In the genomic region with DNA sequence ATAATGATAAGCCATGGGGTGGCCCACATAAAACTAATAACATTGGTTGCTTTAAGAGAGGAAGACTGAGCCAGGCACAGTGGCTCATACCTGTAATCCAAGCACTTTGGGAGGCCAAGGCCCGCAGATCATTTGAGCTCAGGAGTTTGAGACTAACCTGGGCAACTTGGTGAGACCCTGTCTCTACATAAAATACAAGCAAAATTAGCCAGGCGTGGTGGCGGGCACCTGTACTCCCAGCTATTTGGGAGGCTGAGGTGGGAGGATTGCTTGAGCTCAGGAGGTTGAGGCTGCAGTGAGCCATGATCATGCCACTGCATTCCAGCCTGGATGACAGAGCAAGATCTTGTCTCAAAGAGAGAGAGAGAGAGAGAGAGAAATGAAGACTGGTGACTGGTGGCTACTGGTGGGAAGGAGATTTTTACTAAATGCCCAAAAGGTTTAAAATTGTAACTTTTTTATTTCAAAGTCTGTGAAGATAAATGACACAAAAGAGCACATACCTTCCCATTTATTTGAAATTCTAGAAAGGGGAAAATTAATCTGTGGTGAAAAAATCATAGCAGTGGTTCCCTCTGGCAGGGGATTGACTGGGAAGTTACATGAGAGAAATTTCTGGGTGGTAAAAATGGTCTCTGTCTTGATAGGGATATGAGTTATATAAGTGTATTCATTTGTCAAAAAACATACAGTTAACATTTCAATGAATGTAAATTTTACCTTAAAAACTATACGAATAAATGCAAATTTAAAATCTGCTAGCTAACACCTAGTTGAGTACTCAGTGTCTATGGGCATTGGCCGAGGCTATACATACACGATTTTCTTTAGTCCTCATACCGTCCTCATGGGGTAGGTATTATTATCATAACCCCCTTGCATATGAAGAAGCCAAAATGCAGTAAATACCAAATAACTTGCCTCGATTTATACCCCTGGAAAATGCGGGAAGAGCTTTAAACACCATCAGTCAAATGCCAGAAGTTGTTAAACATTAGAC, we compare ENCODE assay signal across 1 cellular context.
TF ChIP-seq lines count a peak whose summit lies in the region.

No MANE protein-coding gene starts in this region.

TF ChIP-seq in K562, 482 proteins besides CTCF, POLR2A, EP300 and RAD21 (continued from another document and continues in another):
- TF ChIP-seq ERF (CRISPR knock-in tag; IDR thresholded peaks at IDR 0.05) (peak; percentile 93; the same call in 1 of the 2 replicates), TEAD4 (IDR thresholded peaks at IDR 0.05; ENCODE audit: low read length) (no peak), TEAD4 (CRISPR knock-in tag; IDR thresholded peaks at IDR 0.05; ENCODE audit: borderline replicate concordance) (no peak), CREM (IDR thresholded peaks at IDR 0.05; ENCODE audit: low read depth) (no peak), MCM5 (IDR thresholded peaks at IDR 0.05; ENCODE audit: low read depth) (no peak), NFATC3 (IDR thresholded peaks at IDR 0.05) (no peak), KLF10 (CRISPR knock-in tag; IDR thresholded peaks at IDR 0.05) (no peak), NR3C1 (CRISPR knock-in tag; IDR thresholded peaks at IDR 0.05) (no peak), NFE2L1 (tag; IDR thresholded peaks at IDR 0.05; ENCODE audit: borderline replicate concordance, low read depth) (no peak; the same call in 1 of the 2 replicates), CC2D1A (IDR thresholded peaks at IDR 0.05) (no peak), ZNF766 (CRISPR knock-in tag; conservative IDR thresholded peaks at IDR 0.05) (no peak), TCF7 (IDR thresholded peaks at IDR 0.05; ENCODE audit: borderline replicate concordance) (no peak), KAT7 (CRISPR knock-in tag; IDR thresholded peaks at IDR 0.05; ENCODE audit: borderline replicate concordance) (no peak), ZNF316 (IDR thresholded peaks at IDR 0.05) (no peak), POLR2H (tag; IDR thresholded peaks at IDR 0.05; ENCODE audit: low read depth) (no peak), ZSCAN29 (IDR thresholded peaks at IDR 0.05) (no peak), BCOR (IDR thresholded peaks at IDR 0.05) (no peak), SMARCB1 (IDR thresholded peaks at IDR 0.05; ENCODE audit: insufficient read length, low read depth) (no peak), ZFPM2 (CRISPR knock-in tag; IDR thresholded peaks at IDR 0.05) (no peak), MCM7 (IDR thresholded peaks at IDR 0.05) (no peak), ZKSCAN8 (CRISPR knock-in tag; IDR thresholded peaks at IDR 0.05) (no peak), SREBF1 (IDR thresholded peaks at IDR 0.05; ENCODE audit: borderline replicate concordance, low read depth, low read length) (no peak), NELFE (IDR thresholded peaks at IDR 0.05; ENCODE audit: insufficient read depth, insufficient read length) (no peak), ZNF347 (CRISPR knock-in tag; IDR thresholded peaks at IDR 0.05; ENCODE audit: low read depth) (no peak), PCBP2 (IDR thresholded peaks at IDR 0.05; ENCODE audit: low read depth, low read length, poor library complexity, severe bottlenecking) (no peak), SMAD3 (CRISPR knock-in tag; conservative IDR thresholded peaks at IDR 0.05) (peak; percentile 87), TAF1 (IDR thresholded peaks at IDR 0.05; ENCODE audit: control insufficient read depth, extremely low read depth, insufficient read depth, low read length, severe bottlenecking) (no peak), ZNF217 (CRISPR knock-in tag; IDR thresholded peaks at IDR 0.05) (no peak), POLR2B (IDR thresholded peaks at IDR 0.05; ENCODE audit: low read depth, partially characterized antibody) (no peak), CHCHD3 (CRISPR knock-in tag; IDR thresholded peaks at IDR 0.05) (peak; percentile 9; the same call in 1 of the 2 replicates), NFXL1 (CRISPR knock-in tag; IDR thresholded peaks at IDR 0.05) (0 out of 2 replicates have a peak, but pooled peaks have one; percentile 40), ATF7 (IDR thresholded peaks at IDR 0.05) (no peak), KDM5B (IDR thresholded peaks at IDR 0.05; ENCODE audit: insufficient replicate concordance, low read depth, low read length) (no peak), SMAD4 (CRISPR knock-in tag; conservative IDR thresholded peaks at IDR 0.05) (peak; percentile 93), NCOA2 (IDR thresholded peaks at IDR 0.05; ENCODE audit: partially characterized antibody in 2 of 2) (no peak), MAFK (IDR thresholded peaks at IDR 0.05; ENCODE audit: low read length) (peak; percentile 79), POLR3G (IDR thresholded peaks at IDR 0.05; ENCODE audit: extremely low read depth, insufficient read length, insufficient replicate concordance) (no peak)
- TF ChIP-seq, protein P1, sequence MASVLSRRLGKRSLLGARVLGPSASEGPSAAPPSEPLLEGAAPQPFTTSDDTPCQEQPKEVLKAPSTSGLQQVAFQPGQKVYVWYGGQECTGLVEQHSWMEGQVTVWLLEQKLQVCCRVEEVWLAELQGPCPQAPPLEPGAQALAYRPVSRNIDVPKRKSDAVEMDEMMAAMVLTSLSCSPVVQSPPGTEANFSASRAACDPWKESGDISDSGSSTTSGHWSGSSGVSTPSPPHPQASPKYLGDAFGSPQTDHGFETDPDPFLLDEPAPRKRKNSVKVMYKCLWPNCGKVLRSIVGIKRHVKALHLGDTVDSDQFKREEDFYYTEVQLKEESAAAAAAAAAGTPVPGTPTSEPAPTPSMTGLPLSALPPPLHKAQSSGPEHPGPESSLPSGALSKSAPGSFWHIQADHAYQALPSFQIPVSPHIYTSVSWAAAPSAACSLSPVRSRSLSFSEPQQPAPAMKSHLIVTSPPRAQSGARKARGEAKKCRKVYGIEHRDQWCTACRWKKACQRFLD (CRISPR knock-in tag; IDR thresholded peaks at IDR 0.05), result no peak
- TF ChIP-seq, protein P2, sequence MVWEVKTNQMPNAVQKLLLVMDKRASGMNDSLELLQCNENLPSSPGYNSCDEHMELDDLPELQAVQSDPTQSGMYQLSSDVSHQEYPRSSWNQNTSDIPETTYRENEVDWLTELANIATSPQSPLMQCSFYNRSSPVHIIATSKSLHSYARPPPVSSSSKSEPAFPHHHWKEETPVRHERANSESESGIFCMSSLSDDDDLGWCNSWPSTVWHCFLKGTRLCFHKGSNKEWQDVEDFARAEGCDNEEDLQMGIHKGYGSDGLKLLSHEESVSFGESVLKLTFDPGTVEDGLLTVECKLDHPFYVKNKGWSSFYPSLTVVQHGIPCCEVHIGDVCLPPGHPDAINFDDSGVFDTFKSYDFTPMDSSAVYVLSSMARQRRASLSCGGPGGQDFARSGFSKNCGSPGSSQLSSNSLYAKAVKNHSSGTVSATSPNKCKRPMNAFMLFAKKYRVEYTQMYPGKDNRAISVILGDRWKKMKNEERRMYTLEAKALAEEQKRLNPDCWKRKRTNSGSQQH (CRISPR knock-in tag; IDR thresholded peaks at IDR 0.05), result peak; percentile 97
- TF ChIP-seq, protein P3, sequence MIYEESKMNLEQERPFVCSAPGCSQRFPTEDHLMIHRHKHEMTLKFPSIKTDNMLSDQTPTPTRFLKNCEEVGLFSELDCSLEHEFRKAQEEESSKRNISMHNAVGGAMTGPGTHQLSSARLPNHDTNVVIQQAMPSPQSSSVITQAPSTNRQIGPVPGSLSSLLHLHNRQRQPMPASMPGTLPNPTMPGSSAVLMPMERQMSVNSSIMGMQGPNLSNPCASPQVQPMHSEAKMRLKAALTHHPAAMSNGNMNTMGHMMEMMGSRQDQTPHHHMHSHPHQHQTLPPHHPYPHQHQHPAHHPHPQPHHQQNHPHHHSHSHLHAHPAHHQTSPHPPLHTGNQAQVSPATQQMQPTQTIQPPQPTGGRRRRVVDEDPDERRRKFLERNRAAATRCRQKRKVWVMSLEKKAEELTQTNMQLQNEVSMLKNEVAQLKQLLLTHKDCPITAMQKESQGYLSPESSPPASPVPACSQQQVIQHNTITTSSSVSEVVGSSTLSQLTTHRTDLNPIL (CRISPR knock-in tag; IDR thresholded peaks at IDR 0.05), result no peak
- TF ChIP-seq, protein P4, sequence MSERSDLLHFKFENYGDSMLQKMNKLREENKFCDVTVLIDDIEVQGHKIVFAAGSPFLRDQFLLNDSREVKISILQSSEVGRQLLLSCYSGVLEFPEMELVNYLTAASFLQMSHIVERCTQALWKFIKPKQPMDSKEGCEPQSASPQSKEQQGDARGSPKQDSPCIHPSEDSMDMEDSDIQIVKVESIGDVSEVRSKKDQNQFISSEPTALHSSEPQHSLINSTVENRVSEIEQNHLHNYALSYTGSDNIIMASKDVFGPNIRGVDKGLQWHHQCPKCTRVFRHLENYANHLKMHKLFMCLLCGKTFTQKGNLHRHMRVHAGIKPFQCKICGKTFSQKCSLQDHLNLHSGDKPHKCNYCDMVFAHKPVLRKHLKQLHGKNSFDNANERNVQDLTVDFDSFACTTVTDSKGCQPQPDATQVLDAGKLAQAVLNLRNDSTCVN (CRISPR knock-in tag; IDR thresholded peaks at IDR 0.05), result peak; percentile 97
- TF ChIP-seq, protein P5, sequence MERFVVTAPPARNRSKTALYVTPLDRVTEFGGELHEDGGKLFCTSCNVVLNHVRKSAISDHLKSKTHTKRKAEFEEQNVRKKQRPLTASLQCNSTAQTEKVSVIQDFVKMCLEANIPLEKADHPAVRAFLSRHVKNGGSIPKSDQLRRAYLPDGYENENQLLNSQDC (CRISPR knock-in tag; IDR thresholded peaks at IDR 0.05), result no peak
- TF ChIP-seq, protein P6, sequence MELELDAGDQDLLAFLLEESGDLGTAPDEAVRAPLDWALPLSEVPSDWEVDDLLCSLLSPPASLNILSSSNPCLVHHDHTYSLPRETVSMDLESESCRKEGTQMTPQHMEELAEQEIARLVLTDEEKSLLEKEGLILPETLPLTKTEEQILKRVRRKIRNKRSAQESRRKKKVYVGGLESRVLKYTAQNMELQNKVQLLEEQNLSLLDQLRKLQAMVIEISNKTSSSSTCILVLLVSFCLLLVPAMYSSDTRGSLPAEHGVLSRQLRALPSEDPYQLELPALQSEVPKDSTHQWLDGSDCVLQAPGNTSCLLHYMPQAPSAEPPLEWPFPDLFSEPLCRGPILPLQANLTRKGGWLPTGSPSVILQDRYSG (tag; conservative IDR thresholded peaks at IDR 0.05; ENCODE audit: low read depth), result no peak
- TF ChIP-seq, protein P7, sequence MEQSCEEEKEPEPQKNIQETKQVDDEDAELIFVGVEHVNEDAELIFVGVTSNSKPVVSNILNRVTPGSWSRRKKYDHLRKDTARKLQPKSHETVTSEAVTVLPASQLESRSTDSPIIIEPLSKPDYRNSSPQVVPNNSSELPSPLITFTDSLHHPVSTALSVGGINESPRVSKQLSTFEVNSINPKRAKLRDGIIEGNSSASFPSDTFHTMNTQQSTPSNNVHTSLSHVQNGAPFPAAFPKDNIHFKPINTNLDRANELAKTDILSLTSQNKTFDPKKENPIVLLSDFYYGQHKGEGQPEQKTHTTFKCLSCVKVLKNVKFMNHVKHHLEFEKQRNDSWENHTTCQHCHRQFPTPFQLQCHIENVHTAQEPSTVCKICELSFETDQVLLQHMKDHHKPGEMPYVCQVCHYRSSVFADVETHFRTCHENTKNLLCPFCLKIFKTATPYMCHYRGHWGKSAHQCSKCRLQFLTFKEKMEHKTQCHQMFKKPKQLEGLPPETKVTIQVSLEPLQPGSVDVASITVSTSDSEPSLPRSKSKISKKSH (CRISPR knock-in tag; IDR thresholded peaks at IDR 0.05), result no peak
- TF ChIP-seq, protein P8, sequence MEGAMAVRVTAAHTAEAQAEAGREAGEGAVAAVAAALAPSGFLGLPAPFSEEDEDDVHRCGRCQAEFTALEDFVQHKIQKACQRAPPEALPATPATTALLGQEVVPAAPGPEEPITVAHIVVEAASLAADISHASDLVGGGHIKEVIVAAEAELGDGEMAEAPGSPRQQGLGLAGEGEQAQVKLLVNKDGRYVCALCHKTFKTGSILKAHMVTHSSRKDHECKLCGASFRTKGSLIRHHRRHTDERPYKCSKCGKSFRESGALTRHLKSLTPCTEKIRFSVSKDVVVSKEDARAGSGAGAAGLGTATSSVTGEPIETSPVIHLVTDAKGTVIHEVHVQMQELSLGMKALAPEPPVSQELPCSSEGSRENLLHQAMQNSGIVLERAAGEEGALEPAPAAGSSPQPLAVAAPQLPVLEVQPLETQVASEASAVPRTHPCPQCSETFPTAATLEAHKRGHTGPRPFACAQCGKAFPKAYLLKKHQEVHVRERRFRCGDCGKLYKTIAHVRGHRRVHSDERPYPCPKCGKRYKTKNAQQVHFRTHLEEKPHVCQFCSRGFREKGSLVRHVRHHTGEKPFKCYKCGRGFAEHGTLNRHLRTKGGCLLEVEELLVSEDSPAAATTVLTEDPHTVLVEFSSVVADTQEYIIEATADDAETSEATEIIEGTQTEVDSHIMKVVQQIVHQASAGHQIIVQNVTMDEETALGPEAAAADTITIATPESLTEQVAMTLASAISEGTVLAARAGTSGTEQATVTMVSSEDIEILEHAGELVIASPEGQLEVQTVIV (CRISPR knock-in tag; IDR thresholded peaks at IDR 0.05; ENCODE audit: borderline replicate concordance), result no peak
- TF ChIP-seq, protein P9, sequence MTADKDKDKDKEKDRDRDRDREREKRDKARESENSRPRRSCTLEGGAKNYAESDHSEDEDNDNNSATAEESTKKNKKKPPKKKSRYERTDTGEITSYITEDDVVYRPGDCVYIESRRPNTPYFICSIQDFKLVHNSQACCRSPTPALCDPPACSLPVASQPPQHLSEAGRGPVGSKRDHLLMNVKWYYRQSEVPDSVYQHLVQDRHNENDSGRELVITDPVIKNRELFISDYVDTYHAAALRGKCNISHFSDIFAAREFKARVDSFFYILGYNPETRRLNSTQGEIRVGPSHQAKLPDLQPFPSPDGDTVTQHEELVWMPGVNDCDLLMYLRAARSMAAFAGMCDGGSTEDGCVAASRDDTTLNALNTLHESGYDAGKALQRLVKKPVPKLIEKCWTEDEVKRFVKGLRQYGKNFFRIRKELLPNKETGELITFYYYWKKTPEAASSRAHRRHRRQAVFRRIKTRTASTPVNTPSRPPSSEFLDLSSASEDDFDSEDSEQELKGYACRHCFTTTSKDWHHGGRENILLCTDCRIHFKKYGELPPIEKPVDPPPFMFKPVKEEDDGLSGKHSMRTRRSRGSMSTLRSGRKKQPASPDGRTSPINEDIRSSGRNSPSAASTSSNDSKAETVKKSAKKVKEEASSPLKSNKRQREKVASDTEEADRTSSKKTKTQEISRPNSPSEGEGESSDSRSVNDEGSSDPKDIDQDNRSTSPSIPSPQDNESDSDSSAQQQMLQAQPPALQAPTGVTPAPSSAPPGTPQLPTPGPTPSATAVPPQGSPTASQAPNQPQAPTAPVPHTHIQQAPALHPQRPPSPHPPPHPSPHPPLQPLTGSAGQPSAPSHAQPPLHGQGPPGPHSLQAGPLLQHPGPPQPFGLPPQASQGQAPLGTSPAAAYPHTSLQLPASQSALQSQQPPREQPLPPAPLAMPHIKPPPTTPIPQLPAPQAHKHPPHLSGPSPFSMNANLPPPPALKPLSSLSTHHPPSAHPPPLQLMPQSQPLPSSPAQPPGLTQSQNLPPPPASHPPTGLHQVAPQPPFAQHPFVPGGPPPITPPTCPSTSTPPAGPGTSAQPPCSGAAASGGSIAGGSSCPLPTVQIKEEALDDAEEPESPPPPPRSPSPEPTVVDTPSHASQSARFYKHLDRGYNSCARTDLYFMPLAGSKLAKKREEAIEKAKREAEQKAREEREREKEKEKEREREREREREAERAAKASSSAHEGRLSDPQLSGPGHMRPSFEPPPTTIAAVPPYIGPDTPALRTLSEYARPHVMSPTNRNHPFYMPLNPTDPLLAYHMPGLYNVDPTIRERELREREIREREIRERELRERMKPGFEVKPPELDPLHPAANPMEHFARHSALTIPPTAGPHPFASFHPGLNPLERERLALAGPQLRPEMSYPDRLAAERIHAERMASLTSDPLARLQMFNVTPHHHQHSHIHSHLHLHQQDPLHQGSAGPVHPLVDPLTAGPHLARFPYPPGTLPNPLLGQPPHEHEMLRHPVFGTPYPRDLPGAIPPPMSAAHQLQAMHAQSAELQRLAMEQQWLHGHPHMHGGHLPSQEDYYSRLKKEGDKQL (CRISPR knock-in tag; IDR thresholded peaks at IDR 0.05; ENCODE audit: borderline replicate concordance), result no peak
